8 cellular contexts compared by ENCODE assay signal in the genomic region with DNA sequence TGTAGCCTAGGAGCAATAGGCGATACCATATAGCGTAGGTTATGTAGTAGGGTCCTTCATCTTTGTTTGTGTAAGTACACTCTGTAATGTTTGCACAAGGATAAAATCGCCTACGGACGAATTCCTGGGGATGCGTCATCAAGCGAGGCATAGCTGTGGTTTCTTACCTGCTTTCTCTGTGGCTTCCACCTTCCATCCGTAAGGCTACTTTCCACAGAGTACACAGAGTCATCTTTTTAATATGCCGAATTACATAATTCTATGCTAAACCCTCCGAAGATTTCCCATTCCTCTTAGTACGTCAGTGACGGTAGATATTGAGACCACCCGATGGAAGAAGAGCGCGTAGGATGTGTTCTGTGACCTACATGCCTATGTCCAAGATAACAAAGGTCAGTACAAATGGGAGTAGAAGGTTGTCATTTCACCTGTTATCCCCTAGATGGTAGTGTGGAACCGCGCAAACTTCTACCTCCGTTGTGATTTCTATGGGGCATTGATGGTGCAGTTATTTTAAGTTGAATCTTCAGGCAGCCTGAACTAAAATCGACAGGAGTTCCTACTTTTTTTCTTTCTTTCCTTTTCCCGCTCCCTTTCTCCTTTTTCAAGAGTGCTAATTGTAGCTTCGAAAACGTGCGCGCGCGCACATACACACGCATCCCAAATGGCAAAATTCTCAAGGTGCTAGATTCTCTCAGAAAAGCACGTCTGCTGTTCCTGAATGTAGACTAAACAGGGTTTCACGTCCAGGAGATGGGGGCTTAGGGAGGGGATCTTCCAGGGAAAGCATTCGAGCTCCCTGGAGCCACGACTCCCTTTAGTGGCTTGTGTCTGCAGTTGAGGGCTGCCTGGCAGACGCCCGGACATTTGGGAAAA.
DNase-seq lines count a peak whose midpoint lies in the region; ATAC-seq, FAIRE-seq and TF ChIP-seq lines count a peak whose summit lies in the region.

No MANE protein-coding gene starts in this region.

- peaks cover 12% of the 10 kb centered on the region for H3K4me1 ChIP-seq in astrocyte (ENCODE audit: insufficient read depth, low read length)

- DNase-seq in COR-L47 (lab: John Stamatoyannopoulos, UW) (peak; percentile 40), NCI-H2081 treated with DMSO at 0.1 percent for 48 hours (lab: John Stamatoyannopoulos, UW) (peak; percentile 0), astrocyte (ENCODE audit: low read depth) (peak; percentile 52), iPS DF 19.7 (ENCODE audit: low read depth, low spot score) (peak; percentile 87)
- DNase-seq in stimulated activated CD8-positive, alpha-beta memory T cell treated with anti-CD3 and anti-CD28 coated beads, Interleukin-4, amount 100 ng/mL, for 48 hours, result peak; percentile 26
- DNase-seq in activated T-cell treated with anti-CD3 and anti-CD28 coated beads, Interleukin-2, amount 50 U/mL, for 4 hours, result no peak

- peak overlapping the region; percentile 36 for H3K4me3 Mint-ChIP-seq in astrocyte (ENCODE audit: unreplicated experiment)
- H3K4me3 Mint-ChIP-seq in activated T-cell treated with anti-CD3 and anti-CD28 coated beads, Interleukin-2, amount 50 U/mL, for 4 hours, result no peak overlapping the region

- no peaks in the 10 kb centered on the region for H3K36me3 ChIP-seq in astrocyte (ENCODE audit: insufficient read depth, low read length)

- H3K27me3 ChIP-seq in astrocyte (ENCODE audit: insufficient read depth, low read length), result no peaks in the 10 kb centered on the region

- H4K20me1 ChIP-seq in astrocyte (ENCODE audit: insufficient read depth, low read length), result no peaks in the 10 kb centered on the region

- H3K4me1 Mint-ChIP-seq in astrocyte (ENCODE audit: low read depth, unreplicated experiment), result peaks cover 23% of the 10 kb centered on the region
- H3K4me1 Mint-ChIP-seq in activated T-cell treated with anti-CD3 and anti-CD28 coated beads, Interleukin-2, amount 50 U/mL, for 4 hours (ENCODE audit: low read depth), result no peaks in the 10 kb centered on the region

- H3K79me2 ChIP-seq in astrocyte (ENCODE audit: insufficient read depth, low read length), result no peaks in the 10 kb centered on the region

- H3K27ac Mint-ChIP-seq in astrocyte (ENCODE audit: unreplicated experiment), result peak overlapping the region; percentile 42

- H3K4me2 ChIP-seq in astrocyte (ENCODE audit: low read length), result peak overlapping the region; percentile 69

- no peaks in the 10 kb centered on the region for H3K27me3 Mint-ChIP-seq in astrocyte (ENCODE audit: low read depth, unreplicated experiment)
- H3K27me3 Mint-ChIP-seq in activated T-cell treated with anti-CD3 and anti-CD28 coated beads, Interleukin-2, amount 50 U/mL, for 4 hours (ENCODE audit: low read depth), result no peaks in the 10 kb centered on the region

- peak; percentile 93 for ATAC-seq in GM18867 (IDR thresholded peaks at IDR 0.05; ENCODE audit: unreplicated experiment)
- ATAC-seq in HG02973 (IDR thresholded peaks at IDR 0.05; ENCODE audit: unreplicated experiment), result peak; percentile 95
- ATAC-seq in activated T-cell treated with anti-CD3 and anti-CD28 coated beads, Interleukin-2, amount 50 U/mL, for 4 hours, result no peak

- peak overlapping the region; percentile 38 for H3K27ac ChIP-seq in astrocyte (ENCODE audit: low read depth, low read length)

- no peaks in the 10 kb centered on the region for H3K9me3 ChIP-seq in astrocyte (ENCODE audit: insufficient read depth, low read depth, low read length)

- peak overlapping the region; percentile 62 for H2AFZ ChIP-seq in astrocyte (ENCODE audit: low read depth, low read length)

- FAIRE-seq in astrocyte (lab: Jason Lieb, UNC), result peak; percentile 20

- no peak overlapping the region for H3K4me3 ChIP-seq in astrocyte (ENCODE audit: insufficient read depth, low read depth, low read length)

- peak; percentile 88 for TF ChIP-seq CTCF in astrocyte (IDR thresholded peaks at IDR 0.05; ENCODE audit: insufficient read depth, low read depth, low read length)

- no peaks in the 10 kb centered on the region for H3K9me3 Mint-ChIP-seq in astrocyte (ENCODE audit: unreplicated experiment)
- H3K9me3 Mint-ChIP-seq in activated T-cell treated with anti-CD3 and anti-CD28 coated beads, Interleukin-2, amount 50 U/mL, for 4 hours, result peaks cover 5% of the 10 kb centered on the region

- peak overlapping the region; percentile 57 for H3K9ac ChIP-seq in astrocyte (ENCODE audit: low read length)

- no peaks in the 10 kb centered on the region for H3K36me3 Mint-ChIP-seq in astrocyte (ENCODE audit: low read depth, unreplicated experiment)
- no peaks in the 10 kb centered on the region for H3K36me3 Mint-ChIP-seq in activated T-cell treated with anti-CD3 and anti-CD28 coated beads, Interleukin-2, amount 50 U/mL, for 4 hours (ENCODE audit: insufficient read depth)

Comparison
In these comparisons a context has a peak if more than half of its experiments do, and no peak if none do; other contexts are left out.
1. ATAC-seq: peak in GM18867 (single experiment) and HG02973 (single experiment); none in activated T-cell treated with anti-CD3 and anti-CD28 coated beads, Interleukin-2, amount 50 U/mL, for 4 hours (0 of 2).